In the genomic region with DNA sequence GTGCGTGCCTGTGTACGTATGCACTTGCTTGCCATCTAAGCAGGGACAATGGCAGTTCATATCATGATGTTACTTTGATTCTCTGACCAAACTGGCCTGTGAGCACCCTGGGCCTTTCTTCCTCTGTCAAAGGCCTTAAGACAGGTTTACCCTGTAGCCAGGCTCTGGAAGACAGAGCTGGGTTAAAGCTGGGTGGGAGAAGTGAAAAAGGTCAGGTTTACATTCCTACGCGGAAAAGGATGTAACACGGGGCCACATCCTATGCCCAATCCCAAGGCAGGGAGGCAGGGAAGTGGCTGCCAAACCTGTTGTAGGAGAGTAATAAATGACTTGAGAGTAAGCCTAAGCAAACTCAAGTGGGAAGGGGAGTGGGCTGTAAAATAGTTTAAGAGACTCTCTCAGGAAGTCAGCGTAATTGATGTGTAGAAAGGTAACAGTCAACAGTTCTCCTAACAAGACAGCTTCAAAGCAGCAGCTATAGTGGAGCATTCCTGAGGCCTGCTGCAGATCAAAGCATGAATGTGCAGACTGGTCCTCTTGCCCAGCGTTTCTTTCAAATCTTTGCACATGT, we compare ENCODE assay signal across 22 cellular contexts. TPM values are rescaled to one million over a fixed set of nuclear protein-coding genes. Genes with fewer than 3 reads are reported as not detected.
A peak's percentile ranks its signal among the peaks of the same experiment; 100 is the strongest.
DNase-seq lines count a peak whose midpoint lies in the region; ATAC-seq, FAIRE-seq and TF ChIP-seq lines count a peak whose summit lies in the region.
"Had no signal": no experiment of that assay in that cellular context is flagged by ENCODE, and none has a peak within 500 bp of the region (broad histone marks: within the 10 kb centered on the region; RNA-seq: fewer than 3 reads in every experiment).

No MANE protein-coding gene starts in this region.

- no peaks in the 10 kb centered on the region for H3K9me3 ChIP-seq in right atrium auricular region
- no peaks in the 10 kb centered on the region for H3K9me3 ChIP-seq in left ventricle myocardium inferior (replicated peaks)
- no peaks in the 10 kb centered on the region for H3K9me3 ChIP-seq in astrocyte (ENCODE audit: insufficient read depth, low read depth, low read length)
- no peaks in the 10 kb centered on the region for H3K9me3 ChIP-seq in mesodermal cell (ENCODE audit: control insufficient read depth, low read length)
- H3K9me3 ChIP-seq in upper lobe of right lung, result no peaks in the 10 kb centered on the region
- H3K9me3 ChIP-seq: A549, HAP-1, stomach, tibial artery had no signal

- H3K27ac Mint-ChIP-seq in astrocyte (ENCODE audit: unreplicated experiment) (peak overlapping the region; percentile 38), CD14-positive monocyte (no peak overlapping the region)
- H3K27ac Mint-ChIP-seq: brain; CD8-positive, alpha-beta T cell; WTC11 had no signal

- H3K9me3 Mint-ChIP-seq in astrocyte (ENCODE audit: unreplicated experiment) (no peaks in the 10 kb centered on the region), CD14-positive monocyte (peaks cover 0 to 2% (median 0%) of the 10 kb centered on the region in 7 donors)
- H3K9me3 Mint-ChIP-seq: activated T-cell treated with anti-CD3 and anti-CD28 coated beads, Interleukin-2, amount 50 U/mL, for 4 hours; brain; CD8-positive, alpha-beta T cell; WTC11 had no signal

- H3K27me3 ChIP-seq in right atrium auricular region (no peaks in the 10 kb centered on the region), left ventricle myocardium inferior (ENCODE audit: low read depth) (no peaks in the 10 kb centered on the region), astrocyte (ENCODE audit: insufficient read depth, low read length) (no peaks in the 10 kb centered on the region), upper lobe of right lung (no peaks in the 10 kb centered on the region)
- H3K27me3 ChIP-seq: stomach, tibial artery had no signal

- no peak for FAIRE-seq in astrocyte (lab: Jason Lieb, UNC)
- FAIRE-seq: A549, G401.6, islet of Langerhans had no signal

- no peaks in the 10 kb centered on the region for H3K79me2 ChIP-seq in astrocyte (ENCODE audit: insufficient read depth, low read length)

- H3K4me3 Mint-ChIP-seq in astrocyte (ENCODE audit: unreplicated experiment) (no peak overlapping the region), CD14-positive monocyte (no peak overlapping the region)
- H3K4me3 Mint-ChIP-seq: activated T-cell treated with anti-CD3 and anti-CD28 coated beads, Interleukin-2, amount 50 U/mL, for 4 hours; brain; CD8-positive, alpha-beta T cell; WTC11 had no signal

- no peak overlapping the region for H3K27ac ChIP-seq in right atrium auricular region
- no peak overlapping the region for H3K27ac ChIP-seq in left ventricle myocardium inferior (replicated peaks)
- no peak overlapping the region for H3K27ac ChIP-seq in astrocyte (ENCODE audit: low read depth, low read length)
- H3K27ac ChIP-seq in mesodermal cell (ENCODE audit: low read depth, low read length, severe bottlenecking), result peak overlapping the region; percentile 55
- no peak overlapping the region for H3K27ac ChIP-seq in upper lobe of right lung
- H3K27ac ChIP-seq: A549, tibial artery had no signal

- H3K4me1 ChIP-seq in right atrium auricular region (no peaks in the 10 kb centered on the region), left ventricle myocardium inferior (peaks cover 4% of the 10 kb centered on the region), astrocyte (ENCODE audit: insufficient read depth, low read length) (peaks cover 10% of the 10 kb centered on the region), mesodermal cell (ENCODE audit: control insufficient read depth, insufficient read depth, low read length, poor library complexity, severe bottlenecking) (peaks cover 10% of the 10 kb centered on the region), upper lobe of right lung (peaks cover under 1% of the 10 kb centered on the region)

- 87 to 92% methylated on average over 7 of the region's 7 CpGs for WGBS in mesodermal cell (ENCODE audit: insufficient coverage in 2 of 2), 2 experiments

- H3K4me1 Mint-ChIP-seq in astrocyte (ENCODE audit: low read depth, unreplicated experiment) (peaks cover 23% of the 10 kb centered on the region), CD14-positive monocyte (no peaks in the 10 kb centered on the region)

- intact Hi-C loops in left ventricle myocardium inferior (cut with micrococcal nuclease), result loop anchor here (2.0 kb wide), 1 partner anchor 266 kb away; no protein-coding TSS in a partner anchor
- intact Hi-C loops in upper lobe of right lung (cut with DNase I), result loop anchor here (10.0 kb wide), 1 partner anchor 264 kb away; no protein-coding TSS in a partner anchor
- intact Hi-C loops in CD14-positive monocyte (cut with micrococcal nuclease), result no loop called here

- no peaks in the 10 kb centered on the region for H3K36me3 ChIP-seq in right atrium auricular region
- no peaks in the 10 kb centered on the region for H3K36me3 ChIP-seq in left ventricle myocardium inferior
- H3K36me3 ChIP-seq in astrocyte (ENCODE audit: insufficient read depth, low read length), result no peaks in the 10 kb centered on the region
- no peaks in the 10 kb centered on the region for H3K36me3 ChIP-seq in mesodermal cell (ENCODE audit: control insufficient read depth, insufficient read depth, low read length)
- no peaks in the 10 kb centered on the region for H3K36me3 ChIP-seq in upper lobe of right lung
- H3K36me3 ChIP-seq: HAP-1, stomach, tibial artery had no signal

- H3K4me2 ChIP-seq in astrocyte (ENCODE audit: low read length), result no peak overlapping the region
- H3K4me2 ChIP-seq: A549, smooth muscle cell had no signal

- no peak overlapping the region for H3K9ac ChIP-seq in astrocyte (ENCODE audit: low read length)

- H3K36me3 Mint-ChIP-seq in astrocyte (ENCODE audit: low read depth, unreplicated experiment), result peaks cover 2% of the 10 kb centered on the region
- no peaks in the 10 kb centered on the region for H3K36me3 Mint-ChIP-seq in CD14-positive monocyte
- H3K36me3 Mint-ChIP-seq: brain; CD8-positive, alpha-beta T cell; WTC11 had no signal

- no peak overlapping the region for H2AFZ ChIP-seq in astrocyte (ENCODE audit: low read depth, low read length)

- TF ChIP-seq CTCF in right atrium auricular region (IDR thresholded peaks at IDR 0.05) (no peak), left ventricle myocardium inferior (IDR thresholded peaks at IDR 0.05; ENCODE audit: borderline replicate concordance) (no peak), astrocyte (IDR thresholded peaks at IDR 0.05; ENCODE audit: insufficient read depth, low read depth, low read length) (no peak), upper lobe of right lung (IDR thresholded peaks at IDR 0.05) (no peak), CD14-positive monocyte (IDR thresholded peaks at IDR 0.05) (no peak)

- peak; percentile 23 for DNase-seq in right atrium auricular region (ENCODE audit: low spot score)
- DNase-seq in left ventricle myocardium inferior, result no peak
- DNase-seq in astrocyte (ENCODE audit: low read depth), result no peak
- DNase-seq in upper lobe of right lung, result no peak
- DNase-seq in CD14-positive monocyte (ENCODE audit: low spot score), result no peak
- DNase-seq in NCI-H526 treated with DMSO at 0.1 percent for 48 hours (lab: John Stamatoyannopoulos, UW), result no peak
- DNase-seq: activated T-cell treated with anti-CD3 and anti-CD28 coated beads, Interleukin-2, amount 50 U/mL, for 4 hours; NCI-H1436 treated with DMSO at 0.1 percent for 48 hours; SHP77 treated with DMSO at 0.1 percent for 48 hours had no signal

- H3K27me3 Mint-ChIP-seq in astrocyte (ENCODE audit: low read depth, unreplicated experiment) (no peaks in the 10 kb centered on the region), CD14-positive monocyte (ENCODE audit: low read depth in 3 of 3) (peaks cover 0 to 3% (median 0%) of the 10 kb centered on the region in 3 donors)
- H3K27me3 Mint-ChIP-seq: brain had no signal

- H4K20me1 ChIP-seq in astrocyte (ENCODE audit: insufficient read depth, low read length), result no peaks in the 10 kb centered on the region

- ATAC-seq in upper lobe of right lung (peak; percentile 30), GM18907 (IDR thresholded peaks at IDR 0.05; ENCODE audit: unreplicated experiment) (no peak)

- H3K4me3 ChIP-seq in right atrium auricular region (no peak overlapping the region), left ventricle myocardium inferior (no peak overlapping the region), astrocyte (ENCODE audit: insufficient read depth, low read depth, low read length) (no peak overlapping the region), mesodermal cell (ENCODE audit: extremely low read depth, insufficient read depth, low read length, poor library complexity, severe bottlenecking) (no peak overlapping the region), upper lobe of right lung (no peak overlapping the region)
- H3K4me3 ChIP-seq: A549, HAP-1, lung, smooth muscle cell, stomach, tibial artery had no signal

RNA-seq across cellular contexts. Expression of a gene that starts 42.7 kb away (rescaled TPM):
- total RNA-seq in right atrium auricular region (1 to 10 TPM; 2.6 to 4.9 TPM), left ventricle myocardium inferior (1.2 TPM), astrocyte (8.0 and 13.9 TPM in 2 replicates), upper lobe of right lung (42.2 TPM)
- 0.81 TPM for polyA plus RNA-seq in mesodermal cell (2013, experiment 1 of 2)
- polyA plus RNA-seq in mesodermal cell (2013, experiment 2 of 2), result 0.91 TPM
- not detected for polyA plus RNA-seq in CD14-positive monocyte
- total RNA-seq: CD8-positive, alpha-beta T cell had no signal

Comparison
In these comparisons a context has a peak if more than half of its experiments do, and no peak if none do; other contexts are left out.
1. intact Hi-C loops: an anchor here in left ventricle myocardium inferior (2.0 kb wide) and upper lobe of right lung (10.0 kb wide); none called in CD14-positive monocyte.